Comparison of ENCODE assay signal across 8 cellular contexts in genomic region chr9:113150670-113151591, GRCh38. TPM values are rescaled to one million over a fixed set of nuclear protein-coding genes. Genes with fewer than 3 reads are reported as not detected.
DNase-seq lines count a peak whose midpoint lies in the region; ATAC-seq and TF ChIP-seq lines count a peak whose summit lies in the region.

Gene SLC31A2, plus strand, starts transcription at chr9:113151007. Its CDS starts 68 bp downstream, at chr9:113151075.

- TF ChIP-seq POLR2A in stomach (IDR thresholded peaks at IDR 0.05): no peak

- peak; percentile 97 for ATAC-seq in GM21786 (IDR thresholded peaks at IDR 0.05; ENCODE audit: unreplicated experiment)

- TF ChIP-seq CTCF in DOHH2 (IDR thresholded peaks at IDR 0.05; ENCODE audit: low read depth, low read length, poor library complexity, severe bottlenecking): peak; percentile 68
- peak; percentile 64 for TF ChIP-seq CTCF in RWPE1 (conservative IDR thresholded peaks at IDR 0.05; ENCODE audit: low read depth)
- peak; percentile 29 for TF ChIP-seq CTCF in foreskin fibroblast (IDR thresholded peaks at IDR 0.05; ENCODE audit: low read depth, low read length)
- TF ChIP-seq CTCF in neural crest cell (conservative IDR thresholded peaks at IDR 0.05): peak; percentile 51
- peak in 2 of 7 experiments; percentile 18 to 56 for TF ChIP-seq CTCF in stomach (IDR thresholded peaks at IDR 0.05)

- 0 out of 2 replicates have a peak, but pooled peaks cover 3% of the 10 kb centered on the region for H3F3A ChIP-seq in DOHH2 (ENCODE audit: control insufficient read depth, insufficient read depth)

- H3K79me2 ChIP-seq in DOHH2 (ENCODE audit: control insufficient read depth, low read length): no peaks in the 10 kb centered on the region
- no peaks in the 10 kb centered on the region for H3K79me2 ChIP-seq in Karpas-422 (ENCODE audit: low read length)

- H3K36me3 Mint-ChIP-seq in neural crest cell (ENCODE audit: low read depth): no peaks in the 10 kb centered on the region

- H4K20me1 ChIP-seq in DOHH2 (ENCODE audit: control insufficient read depth, insufficient read depth, low read depth, low read length): no peaks in the 10 kb centered on the region
- H4K20me1 ChIP-seq in Karpas-422 (ENCODE audit: insufficient read depth, low read depth, low read length): no peaks in the 10 kb centered on the region

- intact Hi-C loops in stomach (cut with DNase I; ENCODE audit: low total_unique reads): no loop called here

- WGBS in stomach, 5 donors: 0 to 2% (median 1%) methylated on average over 32 to 87 of the region's 87 CpGs

- H3K4me3 Mint-ChIP-seq in neural crest cell: peak within 1 kb of the TSS; percentile 75

- no peaks in the 10 kb centered on the region for H3K9me3 ChIP-seq in DOHH2 (ENCODE audit: control insufficient read depth, insufficient read depth, low read length)
- H3K9me3 ChIP-seq in Karpas-422 (ENCODE audit: low read length): no peaks in the 10 kb centered on the region
- H3K9me3 ChIP-seq in stomach: no peaks in the 10 kb centered on the region

- POLR2A ChIA-PET in RWPE1 (lab: Yijun Ruan, JAX; ENCODE audit: low non-redundant PET): interaction anchor here (0.7 to 1.4 kb wide), 2 partner anchors 8 to 70 kb away, joined by 3 to 8 read pairs; partner anchors contain the start of genes FKBP15 and SLC31A1

- H3K9me3 Mint-ChIP-seq in neural crest cell: no peaks in the 10 kb centered on the region

- DNase-seq in Karpas-422: peak; percentile 90
- DNase-seq in RWPE1 (ENCODE audit: low spot score): peak; percentile 92
- DNase-seq in activated gamma-delta T cell (lab: John Stamatoyannopoulos, UW): peak; percentile 77
- peak; percentile 79 to 95 for DNase-seq in foreskin fibroblast
- peak; percentile 87 for DNase-seq in neural crest cell (ENCODE audit: low read depth, low spot score)
- peak; percentile 93 for DNase-seq in stomach

- H3K36me3 ChIP-seq in DOHH2 (ENCODE audit: control insufficient read depth, low read length) (no peaks in the 10 kb centered on the region), Karpas-422 (ENCODE audit: insufficient read depth, low read length) (no peaks in the 10 kb centered on the region), stomach (no peaks in the 10 kb centered on the region)

- H3K4me1 ChIP-seq in DOHH2 (ENCODE audit: control insufficient read depth, low read length) (peaks cover 19% of the 10 kb centered on the region), Karpas-422 (ENCODE audit: low read length) (peaks cover 19% of the 10 kb centered on the region), stomach (peaks cover 11 to 49% (median 39%) of the 10 kb centered on the region in 4 donors)

- H3K27me3 Mint-ChIP-seq in neural crest cell (ENCODE audit: low read depth): peaks cover 7% of the 10 kb centered on the region

- H3K4me3 ChIP-seq in DOHH2 (ENCODE audit: low read length) (peak within 1 kb of the TSS; percentile 87), Karpas-422 (ENCODE audit: low read length) (peak within 1 kb of the TSS; percentile 80), foreskin fibroblast (ENCODE audit: low read depth in 1 of 2, low read length in 2 of 2) (peak within 1 kb of the TSS; percentile 83 to 88), stomach (peak within 1 kb of the TSS; percentile 83 to 97 (median 92))

- no peak within 1 kb of the TSS for H3K27ac Mint-ChIP-seq in neural crest cell (ENCODE audit: unreplicated experiment)

- H3K27me3 ChIP-seq in DOHH2 (ENCODE audit: control insufficient read depth, low read length) (peaks cover 18% of the 10 kb centered on the region), Karpas-422 (ENCODE audit: low read length) (no peaks in the 10 kb centered on the region), stomach (no peaks in the 10 kb centered on the region)

- CTCF ChIA-PET in RWPE1 (lab: Yijun Ruan, JAX): interaction anchor here (0.6 to 1.6 kb wide), 7 partner anchors 13 to 1011 kb away, joined by 3 to 8 read pairs (median 4); no protein-coding TSS in a partner anchor

- no peak for TF ChIP-seq EP300 in stomach (IDR thresholded peaks at IDR 0.05)

- peak within 1 kb of the TSS; percentile 92 for H2AFZ ChIP-seq in Karpas-422 (ENCODE audit: low read length)

- peak within 1 kb of the TSS; percentile 71 for H3K9ac ChIP-seq in Karpas-422 (ENCODE audit: low read length)

- H3K4me1 Mint-ChIP-seq in neural crest cell: peaks cover 7% of the 10 kb centered on the region

- H3K4me2 ChIP-seq in DOHH2 (ENCODE audit: low read length) (peak within 1 kb of the TSS; percentile 67), Karpas-422 (ENCODE audit: low read depth, low read length, poor library complexity, severe bottlenecking) (peak within 1 kb of the TSS; percentile 93)

- no peak within 1 kb of the TSS for H3K27ac ChIP-seq in DOHH2 (ENCODE audit: low read depth, low read length)
- H3K27ac ChIP-seq in Karpas-422 (ENCODE audit: low read length): no peak within 1 kb of the TSS
- H3K27ac ChIP-seq in RWPE1: peak within 1 kb of the TSS; percentile 94
- peak within 1 kb of the TSS; percentile 78 to 89 (median 87) for H3K27ac ChIP-seq in stomach

- H3K9me2 ChIP-seq in DOHH2 (replicated peaks; ENCODE audit: control insufficient read depth, low read length): no peaks in the 10 kb centered on the region
- no peaks in the 10 kb centered on the region for H3K9me2 ChIP-seq in Karpas-422 (replicated peaks; ENCODE audit: insufficient read depth, low read length)

RNA-seq across cellular contexts. Expression of gene SLC31A2, which starts in this region (rescaled TPM):
- 0.26 and 0.83 TPM in 2 replicates for total RNA-seq in Karpas-422 (2014; rRNA removed; shearing (Covaris generic); ENCODE audit: low replicate concordance)
- total RNA-seq in neural crest cell (3.0 and 3.6 TPM in 2 replicates), stomach (10 to 100 TPM in 2 of 5 donors, 1 to 10 TPM in 3; 1.2 to 19.6 (median 7.7) TPM)
- 1 to 10 TPM; 3.7 to 8.0 (median 5.0) TPM for polyA plus RNA-seq in stomach

Comparison
In these comparisons a context has a peak if more than half of its experiments do, and no peak if none do; other contexts are left out.
1. Peak in DNase-seq, H3K4me3 ChIP-seq, H3K9ac ChIP-seq and H3K4me2 ChIP-seq in Karpas-422; RNA of the gene not detected or under 1 TPM.
2. H3K27ac ChIP-seq: peak in RWPE1 (single experiment) and stomach (5 of 5); none in DOHH2 (single experiment) and Karpas-422 (single experiment).
3. Peak in every context shown above with its lines, with median percentiles within 50 percentile points of each other: H3K4me3 ChIP-seq and DNase-seq.